ENCODE assay signal across 1 cellular context in genomic region chr16:85181739-85182129, GRCh38.
TF ChIP-seq lines count a peak whose summit lies in the region.

No MANE protein-coding gene starts in this region.

TF ChIP-seq in HepG2, 621 proteins besides CTCF, POLR2A, EP300 and RAD21 (continued from another document and continues in another):
- TF ChIP-seq KDM2A (CRISPR knock-in tag; IDR thresholded peaks at IDR 0.05; ENCODE audit: borderline replicate concordance, low read depth): peak; percentile 34; the same call in 1 of the 2 replicates
- TF ChIP-seq SIN3A (IDR thresholded peaks at IDR 0.05; ENCODE audit: borderline replicate concordance, low read depth, low read length): no peak
- TF ChIP-seq, protein P1, sequence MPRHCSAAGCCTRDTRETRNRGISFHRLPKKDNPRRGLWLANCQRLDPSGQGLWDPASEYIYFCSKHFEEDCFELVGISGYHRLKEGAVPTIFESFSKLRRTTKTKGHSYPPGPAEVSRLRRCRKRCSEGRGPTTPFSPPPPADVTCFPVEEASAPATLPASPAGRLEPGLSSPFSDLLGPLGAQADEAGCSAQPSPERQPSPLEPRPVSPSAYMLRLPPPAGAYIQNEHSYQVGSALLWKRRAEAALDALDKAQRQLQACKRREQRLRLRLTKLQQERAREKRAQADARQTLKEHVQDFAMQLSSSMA (CRISPR knock-in tag; IDR thresholded peaks at IDR 0.05): no peak; the same call in 1 of the 2 replicates
- TF ChIP-seq, protein P2, sequence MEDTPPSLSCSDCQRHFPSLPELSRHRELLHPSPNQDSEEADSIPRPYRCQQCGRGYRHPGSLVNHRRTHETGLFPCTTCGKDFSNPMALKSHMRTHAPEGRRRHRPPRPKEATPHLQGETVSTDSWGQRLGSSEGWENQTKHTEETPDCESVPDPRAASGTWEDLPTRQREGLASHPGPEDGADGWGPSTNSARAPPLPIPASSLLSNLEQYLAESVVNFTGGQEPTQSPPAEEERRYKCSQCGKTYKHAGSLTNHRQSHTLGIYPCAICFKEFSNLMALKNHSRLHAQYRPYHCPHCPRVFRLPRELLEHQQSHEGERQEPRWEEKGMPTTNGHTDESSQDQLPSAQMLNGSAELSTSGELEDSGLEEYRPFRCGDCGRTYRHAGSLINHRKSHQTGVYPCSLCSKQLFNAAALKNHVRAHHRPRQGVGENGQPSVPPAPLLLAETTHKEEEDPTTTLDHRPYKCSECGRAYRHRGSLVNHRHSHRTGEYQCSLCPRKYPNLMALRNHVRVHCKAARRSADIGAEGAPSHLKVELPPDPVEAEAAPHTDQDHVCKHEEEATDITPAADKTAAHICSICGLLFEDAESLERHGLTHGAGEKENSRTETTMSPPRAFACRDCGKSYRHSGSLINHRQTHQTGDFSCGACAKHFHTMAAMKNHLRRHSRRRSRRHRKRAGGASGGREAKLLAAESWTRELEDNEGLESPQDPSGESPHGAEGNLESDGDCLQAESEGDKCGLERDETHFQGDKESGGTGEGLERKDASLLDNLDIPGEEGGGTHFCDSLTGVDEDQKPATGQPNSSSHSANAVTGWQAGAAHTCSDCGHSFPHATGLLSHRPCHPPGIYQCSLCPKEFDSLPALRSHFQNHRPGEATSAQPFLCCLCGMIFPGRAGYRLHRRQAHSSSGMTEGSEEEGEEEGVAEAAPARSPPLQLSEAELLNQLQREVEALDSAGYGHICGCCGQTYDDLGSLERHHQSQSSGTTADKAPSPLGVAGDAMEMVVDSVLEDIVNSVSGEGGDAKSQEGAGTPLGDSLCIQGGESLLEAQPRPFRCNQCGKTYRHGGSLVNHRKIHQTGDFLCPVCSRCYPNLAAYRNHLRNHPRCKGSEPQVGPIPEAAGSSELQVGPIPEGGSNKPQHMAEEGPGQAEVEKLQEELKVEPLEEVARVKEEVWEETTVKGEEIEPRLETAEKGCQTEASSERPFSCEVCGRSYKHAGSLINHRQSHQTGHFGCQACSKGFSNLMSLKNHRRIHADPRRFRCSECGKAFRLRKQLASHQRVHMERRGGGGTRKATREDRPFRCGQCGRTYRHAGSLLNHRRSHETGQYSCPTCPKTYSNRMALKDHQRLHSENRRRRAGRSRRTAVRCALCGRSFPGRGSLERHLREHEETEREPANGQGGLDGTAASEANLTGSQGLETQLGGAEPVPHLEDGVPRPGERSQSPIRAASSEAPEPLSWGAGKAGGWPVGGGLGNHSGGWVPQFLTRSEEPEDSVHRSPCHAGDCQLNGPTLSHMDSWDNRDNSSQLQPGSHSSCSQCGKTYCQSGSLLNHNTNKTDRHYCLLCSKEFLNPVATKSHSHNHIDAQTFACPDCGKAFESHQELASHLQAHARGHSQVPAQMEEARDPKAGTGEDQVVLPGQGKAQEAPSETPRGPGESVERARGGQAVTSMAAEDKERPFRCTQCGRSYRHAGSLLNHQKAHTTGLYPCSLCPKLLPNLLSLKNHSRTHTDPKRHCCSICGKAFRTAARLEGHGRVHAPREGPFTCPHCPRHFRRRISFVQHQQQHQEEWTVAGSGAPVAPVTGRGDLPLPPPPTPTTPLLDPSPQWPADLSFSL (CRISPR knock-in tag; IDR thresholded peaks at IDR 0.05): no peak
- TF ChIP-seq NR2F6 (IDR thresholded peaks at IDR 0.05): peak; percentile 31; the same call in 1 of the 2 replicates
- TF ChIP-seq NR2F6 (CRISPR knock-in tag; IDR thresholded peaks at IDR 0.05): no peak
- TF ChIP-seq, protein P3, sequence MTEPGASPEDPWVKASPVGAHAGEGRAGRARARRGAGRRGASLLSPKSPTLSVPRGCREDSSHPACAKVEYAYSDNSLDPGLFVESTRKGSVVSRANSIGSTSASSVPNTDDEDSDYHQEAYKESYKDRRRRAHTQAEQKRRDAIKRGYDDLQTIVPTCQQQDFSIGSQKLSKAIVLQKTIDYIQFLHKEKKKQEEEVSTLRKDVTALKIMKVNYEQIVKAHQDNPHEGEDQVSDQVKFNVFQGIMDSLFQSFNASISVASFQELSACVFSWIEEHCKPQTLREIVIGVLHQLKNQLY (CRISPR knock-in tag; IDR thresholded peaks at IDR 0.05): no peak
- no peak for TF ChIP-seq ETV5 (CRISPR knock-in tag; IDR thresholded peaks at IDR 0.05; ENCODE audit: borderline replicate concordance)
- TF ChIP-seq, protein P4, sequence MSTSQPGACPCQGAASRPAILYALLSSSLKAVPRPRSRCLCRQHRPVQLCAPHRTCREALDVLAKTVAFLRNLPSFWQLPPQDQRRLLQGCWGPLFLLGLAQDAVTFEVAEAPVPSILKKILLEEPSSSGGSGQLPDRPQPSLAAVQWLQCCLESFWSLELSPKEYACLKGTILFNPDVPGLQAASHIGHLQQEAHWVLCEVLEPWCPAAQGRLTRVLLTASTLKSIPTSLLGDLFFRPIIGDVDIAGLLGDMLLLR (CRISPR knock-in tag; IDR thresholded peaks at IDR 0.05): no peak
- TF ChIP-seq ZNF441 (CRISPR knock-in tag; IDR thresholded peaks at IDR 0.05; ENCODE audit: borderline replicate concordance): no peak
- peak; percentile 94 for TF ChIP-seq CEBPB (IDR thresholded peaks at IDR 0.05; ENCODE audit: borderline replicate concordance, low read depth, low read length)
- TF ChIP-seq CHD4 (IDR thresholded peaks at IDR 0.05; ENCODE audit: borderline replicate concordance, low read length): no peak
- no peak for TF ChIP-seq ZNF780A (CRISPR knock-in tag; IDR thresholded peaks at IDR 0.05)
- 0 out of 2 replicates have a peak, but pooled peaks have one; percentile 32 for TF ChIP-seq MIXL1 (CRISPR knock-in tag; IDR thresholded peaks at IDR 0.05)
- no peak for TF ChIP-seq ZBTB40 (IDR thresholded peaks at IDR 0.05)
- no peak for TF ChIP-seq ZBTB40 (CRISPR knock-in tag; IDR thresholded peaks at IDR 0.05)
- no peak for TF ChIP-seq PAWR (CRISPR knock-in tag; IDR thresholded peaks at IDR 0.05; ENCODE audit: borderline replicate concordance)
- TF ChIP-seq ZBTB7A (CRISPR knock-in tag; IDR thresholded peaks at IDR 0.05): peak; percentile 53; the same call in 1 of the 2 replicates
- peak; percentile 69; the same call in 1 of the 2 replicates for TF ChIP-seq GATAD2A (CRISPR knock-in tag; IDR thresholded peaks at IDR 0.05)
- TF ChIP-seq ZNF329 (CRISPR knock-in tag; IDR thresholded peaks at IDR 0.05; ENCODE audit: low read depth): no peak
- TF ChIP-seq ATM (IDR thresholded peaks at IDR 0.05; ENCODE audit: borderline replicate concordance): no peak
- no peak for TF ChIP-seq ATF2 (CRISPR knock-in tag; IDR thresholded peaks at IDR 0.05)
- TF ChIP-seq KDM1A (CRISPR knock-in tag; IDR thresholded peaks at IDR 0.05): 0 out of 2 replicates have a peak, but pooled peaks have one; percentile 7
- peak; percentile 86 for TF ChIP-seq HNF4G (IDR thresholded peaks at IDR 0.05; ENCODE audit: borderline replicate concordance, low read depth, low read length)
- 0 out of 2 replicates have a peak, but pooled peaks have one; percentile 56 for TF ChIP-seq HNF4G (CRISPR knock-in tag; IDR thresholded peaks at IDR 0.05; ENCODE audit: borderline replicate concordance, low read depth)
- TF ChIP-seq TEF (CRISPR knock-in tag; IDR thresholded peaks at IDR 0.05): no peak
- no peak for TF ChIP-seq TIGD3 (CRISPR knock-in tag; IDR thresholded peaks at IDR 0.05; ENCODE audit: borderline replicate concordance)
- peak; percentile 68; the same call in 1 of the 2 replicates for TF ChIP-seq ZNF224 (CRISPR knock-in tag; IDR thresholded peaks at IDR 0.05)
- 0 out of 2 replicates have a peak, but pooled peaks have one; percentile 29 for TF ChIP-seq ZNF614 (CRISPR knock-in tag; IDR thresholded peaks at IDR 0.05; ENCODE audit: borderline replicate concordance)
- TF ChIP-seq MTA1 (CRISPR knock-in tag; IDR thresholded peaks at IDR 0.05; ENCODE audit: borderline replicate concordance): peak; percentile 62; the same call in 1 of the 2 replicates
- no peak for TF ChIP-seq ADNP (CRISPR knock-in tag; IDR thresholded peaks at IDR 0.05)
- TF ChIP-seq, protein P5, sequence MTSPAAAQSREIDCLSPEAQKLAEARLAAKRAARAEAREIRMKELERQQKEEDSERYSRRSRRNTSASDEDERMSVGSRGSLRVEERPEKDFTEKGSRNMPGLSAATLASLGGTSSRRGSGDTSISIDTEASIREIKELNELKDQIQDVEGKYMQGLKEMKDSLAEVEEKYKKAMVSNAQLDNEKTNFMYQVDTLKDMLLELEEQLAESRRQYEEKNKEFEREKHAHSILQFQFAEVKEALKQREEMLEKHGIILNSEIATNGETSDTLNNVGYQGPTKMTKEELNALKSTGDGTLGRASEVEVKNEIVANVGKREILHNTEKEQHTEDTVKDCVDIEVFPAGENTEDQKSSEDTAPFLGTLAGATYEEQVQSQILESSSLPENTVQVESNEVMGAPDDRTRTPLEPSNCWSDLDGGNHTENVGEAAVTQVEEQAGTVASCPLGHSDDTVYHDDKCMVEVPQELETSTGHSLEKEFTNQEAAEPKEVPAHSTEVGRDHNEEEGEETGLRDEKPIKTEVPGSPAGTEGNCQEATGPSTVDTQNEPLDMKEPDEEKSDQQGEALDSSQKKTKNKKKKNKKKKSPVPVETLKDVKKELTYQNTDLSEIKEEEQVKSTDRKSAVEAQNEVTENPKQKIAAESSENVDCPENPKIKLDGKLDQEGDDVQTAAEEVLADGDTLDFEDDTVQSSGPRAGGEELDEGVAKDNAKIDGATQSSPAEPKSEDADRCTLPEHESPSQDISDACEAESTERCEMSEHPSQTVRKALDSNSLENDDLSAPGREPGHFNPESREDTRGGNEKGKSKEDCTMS (CRISPR knock-in tag; conservative IDR thresholded peaks at IDR 0.05): no peak
